Comparison of ENCODE assay signal across 10 cellular contexts in the genomic region with DNA sequence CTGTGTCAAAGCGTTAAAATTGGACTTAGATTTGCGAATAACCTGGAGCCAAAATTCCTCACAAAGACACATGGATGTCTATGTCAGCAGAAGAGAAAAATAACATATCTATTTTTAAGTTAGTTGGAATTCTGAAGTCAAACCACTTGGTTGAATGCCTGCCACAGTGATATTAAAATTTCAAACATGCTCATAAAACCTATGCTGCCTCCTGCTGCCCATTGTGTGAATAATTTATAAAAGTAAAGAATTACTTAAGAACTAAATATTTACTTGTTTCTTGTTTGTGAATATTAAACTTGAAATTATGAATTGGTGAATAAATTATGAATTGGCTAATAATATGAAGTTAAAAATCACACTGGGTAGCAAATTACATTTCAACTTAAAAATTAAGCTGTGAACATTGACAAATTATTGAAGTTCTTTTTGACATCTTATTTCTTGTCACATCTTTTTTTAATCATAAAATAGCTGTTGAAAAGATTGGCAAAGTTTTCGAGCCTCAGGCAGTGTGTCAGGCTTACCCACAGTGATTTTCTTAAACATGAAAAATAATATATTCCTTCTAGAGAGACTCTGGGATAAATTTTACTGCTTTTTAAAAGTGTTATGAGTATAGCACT. TPM values are rescaled to one million over a fixed set of nuclear protein-coding genes. Genes with fewer than 3 reads are reported as not detected.
DNase-seq lines count a peak whose midpoint lies in the region; ATAC-seq, FAIRE-seq and TF ChIP-seq lines count a peak whose summit lies in the region.
"Had no signal": no experiment of that assay in that cellular context is flagged by ENCODE, and none has a peak within 500 bp of the region (broad histone marks: within the 10 kb centered on the region; RNA-seq: fewer than 3 reads in every experiment).

No MANE protein-coding gene starts in this region.

- H3K36me3 Mint-ChIP-seq in CD4-positive, alpha-beta T cell (ENCODE audit: low read depth), result peaks cover 6% of the 10 kb centered on the region

- no peaks in the 10 kb centered on the region for H3K9me3 ChIP-seq in CD4-positive, alpha-beta T cell (ENCODE audit: control insufficient read depth, low read length)
- H3K9me3 ChIP-seq in liver (ENCODE audit: control insufficient read depth in 4 of 4, low read length in 3 of 4), result no peaks in the 10 kb centered on the region

- H3K4me1 ChIP-seq in liver (ENCODE audit: control insufficient read depth in 4 of 4, insufficient read depth in 4 of 4, low read length in 3 of 4), result peaks cover 0 to 16% (median 5%) of the 10 kb centered on the region in 4 donors

- in situ Hi-C loops in brain microvascular endothelial cell (cut with HindIII; ENCODE audit: low pct_ligation_motif_present, low sequenced_read_pairs), result no loop called here

- TF ChIP-seq RAD21 in liver (IDR thresholded peaks at IDR 0.05), result peak; percentile 80

- peak; percentile 76 for TF ChIP-seq CTCF in CD4-positive, alpha-beta T cell (IDR thresholded peaks at IDR 0.05)
- TF ChIP-seq CTCF in brain microvascular endothelial cell (IDR thresholded peaks at IDR 0.05; ENCODE audit: low read depth, low read length, missing control alignments) (peak; percentile 50), liver (IDR thresholded peaks at IDR 0.05; ENCODE audit: low read depth, low read length, missing input control) (peak; percentile 53)

- no peaks in the 10 kb centered on the region for H3K36me3 ChIP-seq in brain microvascular endothelial cell (replicated peaks)
- H3K36me3 ChIP-seq in liver (ENCODE audit: control insufficient read depth in 4 of 4, insufficient read depth in 3 of 4, low read depth in 1 of 4, low read length in 3 of 4), result no peaks in the 10 kb centered on the region

- no peak overlapping the region for H3K27ac Mint-ChIP-seq in CD4-positive, alpha-beta T cell
- H3K27ac Mint-ChIP-seq: IgD-negative memory B cell had no signal

- CTCF ChIA-PET in CD4-positive, alpha-beta T cell (lab: Charles Lee), result no interaction called here

- H3K9ac ChIP-seq in liver (ENCODE audit: low read depth in 1 of 2, low read length in 2 of 2), result no peak overlapping the region

- peak; percentile 55 for ATAC-seq in CD4-positive, alpha-beta T cell (ENCODE audit: poor library complexity)
- no peak for ATAC-seq in HG02981 (IDR thresholded peaks at IDR 0.05; ENCODE audit: unreplicated experiment)

- peaks cover 30% of the 10 kb centered on the region for H3K4me1 Mint-ChIP-seq in CD4-positive, alpha-beta T cell (ENCODE audit: low read depth)

- no peak overlapping the region for H3K4me3 Mint-ChIP-seq in CD4-positive, alpha-beta T cell
- H3K4me3 Mint-ChIP-seq: IgD-negative memory B cell had no signal

- WGBS in liver, result 65% methylated on average over 3 of the region's 3 CpGs

- POLR2A ChIA-PET in CD4-positive, alpha-beta T cell (lab: Charles Lee), result no interaction called here

- no peak overlapping the region for H3K4me3 ChIP-seq in brain microvascular endothelial cell (ENCODE audit: low read depth, low read length)
- no peak overlapping the region for H3K4me3 ChIP-seq in liver (ENCODE audit: low read depth in 1 of 3, low read length in 3 of 3)

- no peaks in the 10 kb centered on the region for H3K27me3 Mint-ChIP-seq in CD4-positive, alpha-beta T cell
- H3K27me3 Mint-ChIP-seq: IgD-negative memory B cell had no signal

- no peak overlapping the region for H3K27ac ChIP-seq in CD4-positive, alpha-beta T cell (ENCODE audit: low read depth, low read length)
- no peak overlapping the region for H3K27ac ChIP-seq in brain microvascular endothelial cell
- no peak overlapping the region for H3K27ac ChIP-seq in liver (ENCODE audit: low read depth in 1 of 2, low read length in 2 of 2)

- intact Hi-C loops in CD4-positive, alpha-beta T cell (cut with DNase I, micrococcal nuclease), result loop anchor here (1.0 to 10.0 kb wide), 4 partner anchors 72 to 304 kb away; a partner anchor contains a TSS

- FAIRE-seq in HTR-8/SVneo (lab: Jason Lieb, UNC), result no peak

- peak in 6 of 10 experiments; percentile 3 to 19 (median 10) for DNase-seq in CD4-positive, alpha-beta T cell
- DNase-seq in HTR-8/SVneo (ENCODE audit: insufficient read length, low spot score) (peak; percentile 14), brain microvascular endothelial cell (peak; percentile 50), NCI-H446 (lab: John Stamatoyannopoulos, UW) (no peak), NCI-H510A (lab: John Stamatoyannopoulos, UW) (no peak), GM19238 (ENCODE audit: insufficient read length, low spot score) (no peak)

- no peaks in the 10 kb centered on the region for H3K9me3 Mint-ChIP-seq in CD4-positive, alpha-beta T cell
- H3K9me3 Mint-ChIP-seq: IgD-negative memory B cell had no signal

- H3K27me3 ChIP-seq in CD4-positive, alpha-beta T cell (ENCODE audit: control insufficient read depth, insufficient read depth, low read length), result no peaks in the 10 kb centered on the region
- H3K27me3 ChIP-seq in brain microvascular endothelial cell (replicated peaks), result no peaks in the 10 kb centered on the region
- no peaks in the 10 kb centered on the region for H3K27me3 ChIP-seq in liver (ENCODE audit: control insufficient read depth in 4 of 4, insufficient read depth in 4 of 4, low read length in 3 of 4)

TF ChIP-seq in liver, 16 proteins besides CTCF, POLR2A, EP300 and RAD21:
- TF ChIP-seq JUND (IDR thresholded peaks at IDR 0.05), result no peak
TF ChIP-seq in liver: peak in this region for 0.

RNA-seq across cellular contexts. Expression of a gene that starts 35.4 kb away (rescaled TPM):
- not detected for total RNA-seq in CD4-positive, alpha-beta T cell
- under 1 TPM in 1 of 2 donors, not detected in 1; 0.79 TPM for total RNA-seq in liver
- not detected for polyA plus RNA-seq in liver
- total RNA-seq: right cardiac atrium had no signal
- polyA plus RNA-seq: IgD-negative memory B cell had no signal

Comparison
In these comparisons a context has a peak if more than half of its experiments do, and no peak if none do; other contexts are left out.
1. DNase-seq: peak in CD4-positive, alpha-beta T cell (6 of 10), HTR-8/SVneo (single experiment) and brain microvascular endothelial cell (single experiment); none in NCI-H446 (0 of 2), NCI-H510A (single experiment) and GM19238 (single experiment).
2. Peak in every context shown above with its lines, with median percentiles within 50 percentile points of each other: CTCF ChIP-seq.